ENCODE assay signal across 17 cellular contexts in genomic region chr7:29255839-29256782, GRCh38.
DNase-seq lines count a peak whose midpoint lies in the region; ATAC-seq and TF ChIP-seq lines count a peak whose summit lies in the region.
"Had no signal": no experiment of that assay in that cellular context is flagged by ENCODE, and none has a peak within 500 bp of the region (broad histone marks: within the 10 kb centered on the region; RNA-seq: fewer than 3 reads in every experiment).

No MANE protein-coding gene starts in this region.

- H3K36me3 ChIP-seq in CD8-positive, alpha-beta T cell (ENCODE audit: insufficient read depth, low read length): no peaks in the 10 kb centered on the region
- H3K36me3 ChIP-seq in Karpas-422 (ENCODE audit: insufficient read depth, low read length): no peaks in the 10 kb centered on the region
- no peaks in the 10 kb centered on the region for H3K36me3 ChIP-seq in mammary epithelial cell (ENCODE audit: insufficient read depth, low read length)

- peak overlapping the region; percentile 12 for H3K4me2 ChIP-seq in Karpas-422 (ENCODE audit: low read depth, low read length, poor library complexity, severe bottlenecking)
- H3K4me2 ChIP-seq in mammary epithelial cell (ENCODE audit: insufficient read depth, low read depth, low read length): peak overlapping the region; percentile 39

- no peaks in the 10 kb centered on the region for H3K27me3 Mint-ChIP-seq in CD8-positive, alpha-beta T cell (ENCODE audit: low read depth)
- H3K27me3 Mint-ChIP-seq: B cell had no signal

- no peak overlapping the region for H3K27ac Mint-ChIP-seq in CD8-positive, alpha-beta T cell
- H3K27ac Mint-ChIP-seq: activated T-helper 1 cell treated with anti-CD3 and anti-CD28 coated beads, Interleukin-12 subunit alpha, Interleukin-12 subunit beta, Interleukin-2, Interleukin-4 antibody, amounts not matched to agents 30 ng/mL and 10 ng/mL and 1 ng/mL, durations not matched to agents 14 hours and 24 hours and 36 hours; B cell had no signal

- H3K9ac ChIP-seq in Karpas-422 (ENCODE audit: low read length): no peak overlapping the region
- no peak overlapping the region for H3K9ac ChIP-seq in mammary epithelial cell (ENCODE audit: insufficient read depth, low read length)

- no peaks in the 10 kb centered on the region for H4K20me1 ChIP-seq in Karpas-422 (ENCODE audit: insufficient read depth, low read depth, low read length)
- no peaks in the 10 kb centered on the region for H4K20me1 ChIP-seq in mammary epithelial cell (ENCODE audit: insufficient read depth, low read length)

- H3K79me2 ChIP-seq in Karpas-422 (ENCODE audit: low read length): no peaks in the 10 kb centered on the region
- H3K79me2 ChIP-seq in mammary epithelial cell (ENCODE audit: insufficient read depth, low read length): no peaks in the 10 kb centered on the region

- WGBS in mammary epithelial cell (ENCODE audit: low coverage, missing lambda C conversion rate): 67% methylated on average over 6 of the region's 6 CpGs

- no peaks in the 10 kb centered on the region for H3K9me3 ChIP-seq in CD8-positive, alpha-beta T cell (ENCODE audit: low read length)
- H3K9me3 ChIP-seq in Karpas-422 (ENCODE audit: low read length) (no peaks in the 10 kb centered on the region), mammary epithelial cell (replicated peaks; ENCODE audit: insufficient read depth, low read length) (no peaks in the 10 kb centered on the region)

- H2AFZ ChIP-seq in Karpas-422 (ENCODE audit: low read length): no peak overlapping the region
- H2AFZ ChIP-seq in mammary epithelial cell (ENCODE audit: low read depth, low read length): no peak overlapping the region

- H3K4me3 ChIP-seq in CD8-positive, alpha-beta T cell (ENCODE audit: low read depth, low read length): no peak overlapping the region
- H3K4me3 ChIP-seq in Karpas-422 (ENCODE audit: low read length) (no peak overlapping the region), mammary epithelial cell (replicated peaks in 1 of 3; ENCODE audit: insufficient read depth in 1 of 3, low read depth in 2 of 3, low read length in 3 of 3) (no peak overlapping the region)

- H3K4me1 Mint-ChIP-seq in CD8-positive, alpha-beta T cell (ENCODE audit: low read depth): peaks cover 14% of the 10 kb centered on the region
- H3K4me1 Mint-ChIP-seq: B cell had no signal

- POLR2A ChIA-PET in CD8-positive, alpha-beta T cell (lab: Charles Lee): no interaction called here

- H3K9me2 ChIP-seq in Karpas-422 (replicated peaks; ENCODE audit: insufficient read depth, low read length): no peaks in the 10 kb centered on the region

- no peak overlapping the region for H3K4me3 Mint-ChIP-seq in CD8-positive, alpha-beta T cell
- H3K4me3 Mint-ChIP-seq: activated T-helper 1 cell treated with anti-CD3 and anti-CD28 coated beads, Interleukin-12 subunit alpha, Interleukin-12 subunit beta, Interleukin-2, Interleukin-4 antibody, amounts not matched to agents 30 ng/mL and 10 ng/mL and 1 ng/mL, durations not matched to agents 14 hours and 24 hours and 36 hours; B cell had no signal

- in situ Hi-C loops in mammary epithelial cell (cut with MboI; ENCODE audit: low sequenced_read_pairs in 2 of 2): no loop called here

- BruUV-seq in mammary epithelial cell (replicated peaks; lab: Mats Ljungman, UMichigan): no TSS peak

- no peak for TF ChIP-seq CTCF in CD8-positive, alpha-beta T cell (IDR thresholded peaks at IDR 0.05)
- no peak for TF ChIP-seq CTCF in mammary epithelial cell (conservative IDR thresholded peaks at IDR 0.05 in 1 of 2, IDR thresholded peaks at IDR 0.05 in 1 of 2; ENCODE audit: extremely low read depth in 1 of 2, insufficient read depth in 1 of 2, low read depth in 1 of 2, low read length in 2 of 2)

- DNase-seq in CD8-positive, alpha-beta T cell: no peak
- DNase-seq in Karpas-422 (no peak), mammary epithelial cell (peak; percentile 81), left kidney (ENCODE audit: low read depth, low spot score) (peak; percentile 72), T-helper 1 cell (no peak), NCI-H2227 treated with DMSO at 0.1 percent for 48 hours (lab: John Stamatoyannopoulos, UW) (no peak)
- DNase-seq: Kasumi-1; NCI-H510A treated with DMSO at 0.1 percent for 48 hours; nucleus accumbens; SIG-M5; stimulated activated CD4-positive, alpha-beta T cell treated with anti-CD3 and anti-CD28 coated beads, Interleukin-1b, Interleukin-23, amount 100 ng/mL, for 48 hours; stimulated activated naive CD8-positive, alpha-beta T cell treated with anti-CD3 and anti-CD28 coated beads, Interleukin-15, Interleukin-2, amounts not matched to agents 100 U/mL and 50 U/mL, for 24 hours had no signal

- H3K9me3 Mint-ChIP-seq in CD8-positive, alpha-beta T cell: no peaks in the 10 kb centered on the region
- H3K9me3 Mint-ChIP-seq: activated T-helper 1 cell treated with anti-CD3 and anti-CD28 coated beads, Interleukin-12 subunit alpha, Interleukin-12 subunit beta, Interleukin-2, Interleukin-4 antibody, amounts not matched to agents 30 ng/mL and 10 ng/mL and 1 ng/mL, durations not matched to agents 14 hours and 24 hours and 36 hours had no signal

- CTCF ChIA-PET in CD8-positive, alpha-beta T cell (lab: Charles Lee): no interaction called here
- CTCF ChIA-PET in mammary epithelial cell (lab: Charles Lee; ENCODE audit: low non-redundant PET): interaction anchor here (0.6 kb wide), 1 partner anchor 149 kb away, joined by 3 read pairs; no protein-coding TSS in a partner anchor

- peak; percentile 83 for ATAC-seq in CD8-positive, alpha-beta T cell
- ATAC-seq in GM21423 (IDR thresholded peaks at IDR 0.05; ENCODE audit: unreplicated experiment) (no peak), GM19328 (IDR thresholded peaks at IDR 0.05; ENCODE audit: unreplicated experiment) (no peak)
- ATAC-seq: activated CD4-positive, CD25-positive, alpha-beta regulatory T cell treated with anti-CD3 and anti-CD28 coated beads, Interleukin-2, amount 50 U/mL, for 24 hours; stimulated activated naive CD8-positive, alpha-beta T cell treated with anti-CD3 and anti-CD28 coated beads, Interleukin-15, Interleukin-2, amounts not matched to agents 100 U/mL and 50 U/mL, for 24 hours had no signal

- H3K4me1 ChIP-seq in CD8-positive, alpha-beta T cell (ENCODE audit: insufficient read depth, low read length): no peaks in the 10 kb centered on the region
- peaks cover 35% of the 10 kb centered on the region for H3K4me1 ChIP-seq in Karpas-422 (ENCODE audit: low read length)
- peaks cover 12% of the 10 kb centered on the region for H3K4me1 ChIP-seq in mammary epithelial cell (ENCODE audit: insufficient read depth, low read length)

- H3K36me3 Mint-ChIP-seq in CD8-positive, alpha-beta T cell: no peaks in the 10 kb centered on the region

- H3K27ac ChIP-seq in CD8-positive, alpha-beta T cell (ENCODE audit: low read depth, low read length): no peak overlapping the region
- H3K27ac ChIP-seq in Karpas-422 (ENCODE audit: low read length): no peak overlapping the region
- H3K27ac ChIP-seq in mammary epithelial cell (ENCODE audit: insufficient read depth, low read depth, low read length): no peak overlapping the region

- intact Hi-C loops in CD8-positive, alpha-beta T cell (cut with DNase I, micrococcal nuclease): no loop called here
- intact Hi-C loops in mammary epithelial cell (cut with micrococcal nuclease): loop anchor here (2.0 kb wide), 1 partner anchor 29 kb away; no protein-coding TSS in a partner anchor

- dilution Hi-C loops in mammary epithelial cell (cut with HindIII; ENCODE audit: low sequenced_read_pairs): no loop called here

- no peaks in the 10 kb centered on the region for H3K27me3 ChIP-seq in CD8-positive, alpha-beta T cell (ENCODE audit: insufficient read depth, low read length)
- no peaks in the 10 kb centered on the region for H3K27me3 ChIP-seq in Karpas-422 (ENCODE audit: low read length)
- H3K27me3 ChIP-seq in mammary epithelial cell (ENCODE audit: insufficient read depth, low read length): no peaks in the 10 kb centered on the region

Comparison
In these comparisons a context has a peak if more than half of its experiments do, and no peak if none do; other contexts are left out.
1. DNase-seq: peak in mammary epithelial cell (single experiment) and left kidney (single experiment); none in CD8-positive, alpha-beta T cell (0 of 7), Karpas-422 (single experiment), T-helper 1 cell (0 of 5) and NCI-H2227 treated with DMSO at 0.1 percent for 48 hours (single experiment).